20 cellular contexts compared by ENCODE assay signal in genomic region chr13:23963947-23964346, GRCh38.
DNase-seq lines count a peak whose midpoint lies in the region; ATAC-seq, FAIRE-seq and TF ChIP-seq lines count a peak whose summit lies in the region.
"Had no signal": no experiment of that assay in that cellular context is flagged by ENCODE, and none has a peak within 500 bp of the region (broad histone marks: within the 10 kb centered on the region; RNA-seq: fewer than 3 reads in every experiment).

No MANE protein-coding gene starts in this region.

- no peak overlapping the region for H3K27ac ChIP-seq in brain microvascular endothelial cell
- no peak overlapping the region for H3K27ac ChIP-seq in HepG2 (ENCODE audit: extremely low read length, insufficient read depth, low read length)
- no peak overlapping the region for H3K27ac ChIP-seq in upper lobe of left lung
- H3K27ac ChIP-seq: HL-60, RWPE1 had no signal

- H3K36me3 ChIP-seq in brain microvascular endothelial cell (replicated peaks) (no peaks in the 10 kb centered on the region), HepG2 (replicated peaks in 1 of 2; ENCODE audit: control insufficient read depth in 1 of 2, insufficient read depth in 2 of 2, low read length in 2 of 2) (no peaks in the 10 kb centered on the region), upper lobe of left lung (no peaks in the 10 kb centered on the region)

- H3K27ac Mint-ChIP-seq in T-helper 1 cell treated with Interleukin-12 subunit alpha and Interleukin-12 subunit beta and Interleukin-4 antibody, amounts not matched to agents 30 μg/mL and 1 μg/mL, for 36 hours = peak overlapping the region; percentile 95
- H3K27ac Mint-ChIP-seq: CD8-positive, alpha-beta T cell; memory B cell had no signal

- BruUV-seq in HepG2 (replicated peaks; lab: Mats Ljungman, UMichigan) = no TSS peak

- H3K27me3 ChIP-seq in brain microvascular endothelial cell (replicated peaks) (no peaks in the 10 kb centered on the region), HepG2 (ENCODE audit: control insufficient read depth in 1 of 2, insufficient read depth in 2 of 2, low read length in 2 of 2) (peaks cover 0 to 3% of the 10 kb centered on the region in 2 experiments; a peak in 1 of 5 replicates), upper lobe of left lung (no peaks in the 10 kb centered on the region)

- H3K27me3 Mint-ChIP-seq in T-helper 1 cell treated with Interleukin-12 subunit alpha and Interleukin-12 subunit beta and Interleukin-4 antibody, amounts not matched to agents 30 μg/mL and 1 μg/mL, for 36 hours (ENCODE audit: low read depth) = no peaks in the 10 kb centered on the region
- H3K27me3 Mint-ChIP-seq: memory B cell had no signal

- no peak overlapping the region for H3K4me3 ChIP-seq in GM12865 (ENCODE audit: low read depth, low read length)
- no peak overlapping the region for H3K4me3 ChIP-seq in fibroblast of mammary gland (ENCODE audit: control insufficient read depth, low read depth, low read length)
- H3K4me3 ChIP-seq in brain microvascular endothelial cell (ENCODE audit: low read depth, low read length) = no peak overlapping the region
- H3K4me3 ChIP-seq in HepG2 (replicated peaks in 1 of 3; ENCODE audit: insufficient read depth in 1 of 3, low read depth in 2 of 3, low read length in 3 of 3) = no peak overlapping the region
- no peak overlapping the region for H3K4me3 ChIP-seq in upper lobe of left lung
- H3K4me3 ChIP-seq: skin epidermis had no signal

- peaks cover 52% of the 10 kb centered on the region for H3K4me1 Mint-ChIP-seq in T-helper 1 cell treated with Interleukin-12 subunit alpha and Interleukin-12 subunit beta and Interleukin-4 antibody, amounts not matched to agents 30 μg/mL and 1 μg/mL, for 36 hours (ENCODE audit: low read depth)

- TF ChIP-seq EP300 in HepG2 (IDR thresholded peaks at IDR 0.05; ENCODE audit: low read depth in 2 of 2, low read length in 2 of 2) (no peak), HepG2 (CRISPR knock-in tag; IDR thresholded peaks at IDR 0.05; ENCODE audit: borderline replicate concordance) (no peak), upper lobe of left lung (IDR thresholded peaks at IDR 0.05) (no peak)

- no peak for FAIRE-seq in HepG2 (lab: Jason Lieb, UNC)
- FAIRE-seq: keratinocyte had no signal

- no peaks in the 10 kb centered on the region for H3K9me3 Mint-ChIP-seq in T-helper 1 cell treated with Interleukin-12 subunit alpha and Interleukin-12 subunit beta and Interleukin-4 antibody, amounts not matched to agents 30 μg/mL and 1 μg/mL, for 36 hours
- H3K9me3 Mint-ChIP-seq: CD8-positive, alpha-beta T cell; memory B cell had no signal

- in situ Hi-C loops in brain microvascular endothelial cell (cut with HindIII; ENCODE audit: low pct_ligation_motif_present, low sequenced_read_pairs) (no loop called here), HepG2 (cut with HindIII; ENCODE audit: extremely low pct_ligation_motif_present, low pct_unique_long_range_greater_than_20kb) (no loop called here)

- intact Hi-C loops in HepG2 (cut with micrococcal nuclease; ENCODE audit: unreplicated experiment) = no loop called here

- H3K9me3 ChIP-seq in HepG2 (ENCODE audit: low read length) (no peaks in the 10 kb centered on the region), upper lobe of left lung (no peaks in the 10 kb centered on the region)

- H4K20me1 ChIP-seq in HepG2 (ENCODE audit: insufficient read depth, low read length) = no peaks in the 10 kb centered on the region

- WGBS in HepG2 (ENCODE audit: low lambda C conversion rate) = 2% methylated on average over 2 of the region's 2 CpGs
- 70 to 81% methylated on average over 2 of the region's 2 CpGs for WGBS in upper lobe of left lung, 2 donors

- no peak overlapping the region for H3K9ac ChIP-seq in HepG2 (ENCODE audit: insufficient read depth, low read depth, low read length)

- no peaks in the 10 kb centered on the region for H3K4me1 ChIP-seq in HepG2 (ENCODE audit: insufficient read depth, low read length)
- peaks cover 4 to 11% (median 6%) of the 10 kb centered on the region in 4 donors for H3K4me1 ChIP-seq in upper lobe of left lung

- H3K4me2 ChIP-seq in HepG2 (ENCODE audit: low read depth, low read length) = no peak overlapping the region

- CTCF ChIA-PET in HepG2 (lab: Yijun Ruan, JAX; ENCODE audit: low intra/inter-chr PET ratio, low total read pairs) = no interaction called here

- no peak for TF ChIP-seq RAD21 in HepG2 (CRISPR knock-in tag; IDR thresholded peaks at IDR 0.05)

- H3K79me2 ChIP-seq in HepG2 (ENCODE audit: insufficient read depth, low read length) = no peaks in the 10 kb centered on the region

- TF ChIP-seq POLR2A in HepG2 (IDR thresholded peaks at IDR 0.05; ENCODE audit: insufficient read depth in 1 of 2, low read depth in 2 of 2, low read length in 2 of 2) = no peak
- TF ChIP-seq POLR2A in upper lobe of left lung (IDR thresholded peaks at IDR 0.05) = no peak

- POLR2A ChIA-PET in HepG2 (lab: Yijun Ruan, JAX) = no interaction called here

- no peak for ATAC-seq in HG02981 (IDR thresholded peaks at IDR 0.05; ENCODE audit: unreplicated experiment)
- ATAC-seq in HepG2 = no peak
- ATAC-seq in upper lobe of left lung (ENCODE audit: low FRiP score in 2 of 2) = no peak
- ATAC-seq: CD8-positive, alpha-beta T cell had no signal

- DNase-seq in GM12865 (ENCODE audit: low read depth) (peak; percentile 55), GM20000 (ENCODE audit: low spot score) (peak; percentile 25), fibroblast of mammary gland (ENCODE audit: low read depth) (peak; percentile 35), brain microvascular endothelial cell (no peak), HepG2 (ENCODE audit: low spot score) (no peak), upper lobe of left lung (no peak)
- DNase-seq: activated CD4-positive, alpha-beta T cell treated with anti-CD3 and anti-CD28 coated beads, Interleukin-2, amount 50 U/mL, for 48 hours; amniotic stem cell; CD8-positive, alpha-beta T cell; cerebellar nuclear complex; DMS79 treated with DMSO at 0.1 percent for 48 hours; NK-92 treated with Interleukin-12 subunit alpha and Interleukin-12 subunit beta, amount 100 ng/mL, for 24 hours; stimulated activated CD4-positive, alpha-beta T cell treated with anti-CD3 and anti-CD28 coated beads, Interleukin-4, amount 100 ng/mL, for 24 hours had no signal

- no peak for TF ChIP-seq CTCF in GM12865 (IDR thresholded peaks at IDR 0.05; ENCODE audit: insufficient read depth, low read depth, low read length, missing control alignments)
- no peak for TF ChIP-seq CTCF in GM20000 (IDR thresholded peaks at IDR 0.05; ENCODE audit: extremely low read depth, missing control alignments)
- TF ChIP-seq CTCF in fibroblast of mammary gland (conservative IDR thresholded peaks at IDR 0.05; ENCODE audit: control insufficient read depth, insufficient read depth, low read depth, low read length) = no peak
- TF ChIP-seq CTCF in brain microvascular endothelial cell (IDR thresholded peaks at IDR 0.05; ENCODE audit: low read depth, low read length, missing control alignments) = no peak
- no peak for TF ChIP-seq CTCF in HepG2 (CRISPR knock-in tag; IDR thresholded peaks at IDR 0.05)
- TF ChIP-seq CTCF in upper lobe of left lung (IDR thresholded peaks at IDR 0.05) = no peak

- no peak overlapping the region for H2AFZ ChIP-seq in HepG2 (ENCODE audit: low read length)

- H3K4me3 Mint-ChIP-seq in T-helper 1 cell treated with Interleukin-12 subunit alpha and Interleukin-12 subunit beta and Interleukin-4 antibody, amounts not matched to agents 30 μg/mL and 1 μg/mL, for 36 hours = peak overlapping the region; percentile 66
- H3K4me3 Mint-ChIP-seq: CD8-positive, alpha-beta T cell; memory B cell had no signal

- peaks cover 14% of the 10 kb centered on the region for H3K36me3 Mint-ChIP-seq in T-helper 1 cell treated with Interleukin-12 subunit alpha and Interleukin-12 subunit beta and Interleukin-4 antibody, amounts not matched to agents 30 μg/mL and 1 μg/mL, for 36 hours (ENCODE audit: low read depth)
- H3K36me3 Mint-ChIP-seq: CD8-positive, alpha-beta T cell; memory B cell had no signal

TF ChIP-seq in HepG2, 621 proteins besides CTCF, POLR2A, EP300 and RAD21 (continues in another document):
- no peak for TF ChIP-seq CBX1 (IDR thresholded peaks at IDR 0.05; ENCODE audit: low read depth)
- TF ChIP-seq RNF219 (CRISPR knock-in tag; IDR thresholded peaks at IDR 0.05) = no peak
- TF ChIP-seq ZNF724P (CRISPR knock-in tag; IDR thresholded peaks at IDR 0.05; ENCODE audit: borderline replicate concordance) = no peak
- TF ChIP-seq ZNF749 (CRISPR knock-in tag; IDR thresholded peaks at IDR 0.05; ENCODE audit: borderline replicate concordance) = no peak
- no peak for TF ChIP-seq GMEB2 (CRISPR knock-in tag; IDR thresholded peaks at IDR 0.05; ENCODE audit: low read depth)

Comparison
In these comparisons a context has a peak if more than half of its experiments do, and no peak if none do; other contexts are left out.
1. DNase-seq: peak in GM12865 (single experiment), GM20000 (single experiment) and fibroblast of mammary gland (single experiment); none in brain microvascular endothelial cell (single experiment), HepG2 (single experiment) and upper lobe of left lung (0 of 2).